2 cellular contexts compared by ENCODE assay signal in the genomic region with DNA sequence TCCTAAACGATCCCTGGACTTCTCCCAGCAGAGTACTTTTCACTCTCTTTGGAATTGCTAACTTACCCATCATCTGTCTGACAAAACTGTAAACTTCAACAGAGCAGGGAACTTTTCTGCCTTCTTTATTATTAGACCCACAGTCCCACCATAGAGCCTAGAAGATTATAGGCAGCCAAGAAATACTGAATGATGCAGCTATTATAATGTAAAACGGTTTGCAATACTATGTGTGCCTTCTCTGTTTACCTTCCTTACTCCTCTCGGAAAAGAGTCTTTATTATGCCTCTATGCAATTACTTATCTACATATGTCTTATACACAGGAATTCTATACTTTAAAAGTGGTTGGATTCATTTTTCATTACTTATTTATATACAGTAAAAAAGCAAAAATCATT.
A peak's percentile ranks its signal among the peaks of the same experiment; 100 is the strongest.
TF ChIP-seq lines count a peak whose summit lies in the region.

No MANE protein-coding gene starts in this region.

TF ChIP-seq in GM23338, 12 proteins besides CTCF, POLR2A, EP300 and RAD21:
- TF ChIP-seq POLR2AphosphoS5 (IDR thresholded peaks at IDR 0.05; ENCODE audit: low read depth): no peak
- no peak for TF ChIP-seq ZNF331 (CRISPR knock-in tag; IDR thresholded peaks at IDR 0.05; ENCODE audit: low read depth)
- TF ChIP-seq CREB1 (CRISPR knock-in tag; IDR thresholded peaks at IDR 0.05; ENCODE audit: low read depth): no peak
- TF ChIP-seq NANOG (IDR thresholded peaks at IDR 0.05; ENCODE audit: borderline replicate concordance): peak; percentile 13; the same call in 1 of the 2 replicates
- TF ChIP-seq ZNF114 (CRISPR knock-in tag; IDR thresholded peaks at IDR 0.05): no peak
TF ChIP-seq in GM23338: peak in this region for 1.

TF ChIP-seq in GM12878, 131 proteins besides CTCF, POLR2A, EP300 and RAD21:
- no peak for TF ChIP-seq FOXK2 (IDR thresholded peaks at IDR 0.05)
- no peak for TF ChIP-seq HDAC2 (IDR thresholded peaks at IDR 0.05)
- TF ChIP-seq MYB (IDR thresholded peaks at IDR 0.05; ENCODE audit: borderline replicate concordance, low read depth, low read length): no peak
- TF ChIP-seq ASH2L (IDR thresholded peaks at IDR 0.05; ENCODE audit: borderline replicate concordance, low read depth): no peak
- TF ChIP-seq NR2F1 (conservative IDR thresholded peaks at IDR 0.05): no peak
- TF ChIP-seq, protein P1, sequence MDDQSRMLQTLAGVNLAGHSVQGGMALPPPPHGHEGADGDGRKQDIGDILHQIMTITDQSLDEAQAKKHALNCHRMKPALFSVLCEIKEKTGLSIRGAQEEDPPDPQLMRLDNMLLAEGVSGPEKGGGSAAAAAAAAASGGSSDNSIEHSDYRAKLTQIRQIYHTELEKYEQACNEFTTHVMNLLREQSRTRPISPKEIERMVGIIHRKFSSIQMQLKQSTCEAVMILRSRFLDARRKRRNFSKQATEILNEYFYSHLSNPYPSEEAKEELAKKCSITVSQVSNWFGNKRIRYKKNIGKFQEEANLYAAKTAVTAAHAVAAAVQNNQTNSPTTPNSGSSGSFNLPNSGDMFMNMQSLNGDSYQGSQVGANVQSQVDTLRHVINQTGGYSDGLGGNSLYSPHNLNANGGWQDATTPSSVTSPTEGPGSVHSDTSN (IDR thresholded peaks at IDR 0.05; ENCODE audit: insufficient replicate concordance, low read depth, low read length): no peak
- no peak for TF ChIP-seq EZH2 (IDR thresholded peaks at IDR 0.05; ENCODE audit: borderline replicate concordance, control insufficient read depth, low read depth, low read length)
- no peak for TF ChIP-seq RB1 (IDR thresholded peaks at IDR 0.05; ENCODE audit: borderline replicate concordance)
- TF ChIP-seq ZNF217 (IDR thresholded peaks at IDR 0.05): no peak
- no peak for TF ChIP-seq ZBTB40 (IDR thresholded peaks at IDR 0.05; ENCODE audit: borderline replicate concordance)
- TF ChIP-seq GABPA (IDR thresholded peaks at IDR 0.05; ENCODE audit: low read depth): no peak
TF ChIP-seq in GM12878: peak in this region for 0.
